ENCODE assay signal across 1 cellular context in genomic region chr17:79427621-79428539, GRCh38.
TF ChIP-seq lines count a peak whose summit lies in the region.

No MANE protein-coding gene starts in this region.

TF ChIP-seq in HCT116, 20 proteins besides CTCF, POLR2A, EP300 and RAD21 (continued from another document):
- TF ChIP-seq REST (IDR thresholded peaks at IDR 0.05; ENCODE audit: low read depth) (no peak), SP1 (IDR thresholded peaks at IDR 0.05; ENCODE audit: low read depth) (no peak), YY1 (IDR thresholded peaks at IDR 0.05; ENCODE audit: extremely low read depth, insufficient replicate concordance, low read depth, low read length) (no peak), ATF3 (IDR thresholded peaks at IDR 0.05) (no peak), ZNF274 (IDR thresholded peaks at IDR 0.05; ENCODE audit: low read depth, low read length) (no peak), CBX3 (IDR thresholded peaks at IDR 0.05; ENCODE audit: low read depth) (no peak)
